Comparison of ENCODE assay signal across 20 cellular contexts in genomic region chr22:40310771-40311120, GRCh38. TPM values are rescaled to one million over a fixed set of nuclear protein-coding genes. Genes with fewer than 3 reads are reported as not detected.
DNase-seq lines count a peak whose midpoint lies in the region; ATAC-seq and TF ChIP-seq lines count a peak whose summit lies in the region.
"Had no signal": no experiment of that assay in that cellular context is flagged by ENCODE, and none has a peak within 500 bp of the region (broad histone marks: within the 10 kb centered on the region; RNA-seq: fewer than 3 reads in every experiment).

No MANE protein-coding gene starts in this region.

- H3K9me2 ChIP-seq in Karpas-422 (replicated peaks; ENCODE audit: insufficient read depth, low read length) = no peaks in the 10 kb centered on the region

- no peak overlapping the region for H2AFZ ChIP-seq in mammary epithelial cell (ENCODE audit: low read depth, low read length)
- H2AFZ ChIP-seq in osteoblast (ENCODE audit: low read length) = no peak overlapping the region
- H2AFZ ChIP-seq in Karpas-422 (ENCODE audit: low read length) = no peak overlapping the region
- H2AFZ ChIP-seq: GM23338 had no signal

- H3K36me3 ChIP-seq in breast epithelium (peaks cover 24% of the 10 kb centered on the region), mammary epithelial cell (ENCODE audit: insufficient read depth, low read length) (peaks cover 33% of the 10 kb centered on the region), esophagus squamous epithelium (peaks cover 13 to 100% (median 26%) of the 10 kb centered on the region in 3 donors), osteoblast (ENCODE audit: insufficient read depth, low read length) (peaks cover 57% of the 10 kb centered on the region), vagina (peaks cover 0 to 46% of the 10 kb centered on the region in 2 donors), Karpas-422 (ENCODE audit: insufficient read depth, low read length) (peaks cover 56% of the 10 kb centered on the region), MG63 (peaks cover 25% of the 10 kb centered on the region)

- H3K4me2 ChIP-seq in mammary epithelial cell (ENCODE audit: insufficient read depth, low read depth, low read length) = no peak overlapping the region
- H3K4me2 ChIP-seq in osteoblast (ENCODE audit: insufficient read depth, low read length) = peak overlapping the region; percentile 78
- no peak overlapping the region for H3K4me2 ChIP-seq in Karpas-422 (ENCODE audit: low read depth, low read length, poor library complexity, severe bottlenecking)
- H3K4me2 ChIP-seq: GM23338 had no signal

- H4K20me1 ChIP-seq in mammary epithelial cell (ENCODE audit: insufficient read depth, low read length) (no peaks in the 10 kb centered on the region), osteoblast (ENCODE audit: insufficient read depth, low read length) (peaks cover 10% of the 10 kb centered on the region), Karpas-422 (ENCODE audit: insufficient read depth, low read depth, low read length) (no peaks in the 10 kb centered on the region)

- DNase-seq in breast epithelium (ENCODE audit: low spot score in 2 of 2) = no peak
- no peak for DNase-seq in mammary epithelial cell
- DNase-seq in esophagus squamous epithelium (lab: John Stamatoyannopoulos, UW) = no peak
- no peak for DNase-seq in osteoblast (ENCODE audit: insufficient read length, low spot score, missing footprints)
- no peak for DNase-seq in vagina (ENCODE audit: extremely low spot score in 2 of 2)
- DNase-seq in Karpas-422 = no peak
- DNase-seq in MG63 = no peak
- DNase-seq: ACHN; activated CD8-positive, alpha-beta memory T cell treated with anti-CD3 and anti-CD28 coated beads for 24 hours; activated naive CD4-positive, alpha-beta T cell; Caco-2; left ventricle myocardium superior; NCI-H1694; NCI-H524; right lobe of liver; stimulated activated CD4-positive, alpha-beta T cell treated with anti-CD3 and anti-CD28 coated beads, Interleukin-4, amount 100 ng/mL, for 24 hours; WERI-Rb-1 had no signal

- no TSS peak for BruUV-seq in mammary epithelial cell (replicated peaks; lab: Mats Ljungman, UMichigan)

- intact Hi-C loops in breast epithelium (cut with DNase I; ENCODE audit: low total_unique reads) (no loop called here), mammary epithelial cell (cut with micrococcal nuclease) (no loop called here), esophagus squamous epithelium (cut with DNase I) (no loop called here), vagina (cut with DNase I) (no loop called here)

- H3K27ac ChIP-seq in breast epithelium (peak overlapping the region; percentile 17 to 70), mammary epithelial cell (ENCODE audit: insufficient read depth, low read depth, low read length) (no peak overlapping the region), esophagus squamous epithelium (peak overlapping the region in 3 of 4 donors; percentile 27 to 77 (median 71)), osteoblast (ENCODE audit: low read depth, low read length) (peak overlapping the region; percentile 83), vagina (peak overlapping the region; percentile 51), Karpas-422 (ENCODE audit: low read length) (no peak overlapping the region)
- H3K27ac ChIP-seq: right lobe of liver, WERI-Rb-1 had no signal

- in situ Hi-C loops in mammary epithelial cell (cut with MboI; ENCODE audit: low sequenced_read_pairs in 2 of 2) = no loop called here

- no peak for ATAC-seq in HG03045 (IDR thresholded peaks at IDR 0.05; ENCODE audit: unreplicated experiment)
- ATAC-seq: GM12878, GM23338, right lobe of liver had no signal

- H3K4me1 ChIP-seq in breast epithelium (no peaks in the 10 kb centered on the region), mammary epithelial cell (ENCODE audit: insufficient read depth, low read length) (no peaks in the 10 kb centered on the region), esophagus squamous epithelium (peaks cover 0 to 21% (median 3%) of the 10 kb centered on the region in 3 donors), osteoblast (ENCODE audit: insufficient read depth, low read length) (peaks cover 22% of the 10 kb centered on the region), vagina (peaks cover 7% of the 10 kb centered on the region), Karpas-422 (ENCODE audit: low read length) (no peaks in the 10 kb centered on the region)
- H3K4me1 ChIP-seq: Caco-2 had no signal

- CTCF ChIA-PET in mammary epithelial cell (lab: Charles Lee; ENCODE audit: low non-redundant PET) = no interaction called here

- dilution Hi-C loops in mammary epithelial cell (cut with HindIII; ENCODE audit: low sequenced_read_pairs) = no loop called here

- H3K9ac ChIP-seq in mammary epithelial cell (ENCODE audit: insufficient read depth, low read length) = no peak overlapping the region
- no peak overlapping the region for H3K9ac ChIP-seq in Karpas-422 (ENCODE audit: low read length)

- H3K27me3 ChIP-seq in breast epithelium = no peaks in the 10 kb centered on the region
- no peaks in the 10 kb centered on the region for H3K27me3 ChIP-seq in mammary epithelial cell (ENCODE audit: insufficient read depth, low read length)
- no peaks in the 10 kb centered on the region for H3K27me3 ChIP-seq in esophagus squamous epithelium
- no peaks in the 10 kb centered on the region for H3K27me3 ChIP-seq in osteoblast (ENCODE audit: insufficient read depth, low read length)
- H3K27me3 ChIP-seq in vagina = no peaks in the 10 kb centered on the region
- H3K27me3 ChIP-seq in Karpas-422 (ENCODE audit: low read length) = no peaks in the 10 kb centered on the region
- H3K27me3 ChIP-seq in MG63 = no peaks in the 10 kb centered on the region
- H3K27me3 ChIP-seq: right lobe of liver had no signal

- H3K9me3 ChIP-seq in breast epithelium (no peaks in the 10 kb centered on the region), mammary epithelial cell (replicated peaks; ENCODE audit: insufficient read depth, low read length) (no peaks in the 10 kb centered on the region), esophagus squamous epithelium (no peaks in the 10 kb centered on the region), osteoblast (ENCODE audit: low read depth, low read length) (no peaks in the 10 kb centered on the region), vagina (no peaks in the 10 kb centered on the region), Karpas-422 (ENCODE audit: low read length) (no peaks in the 10 kb centered on the region), MG63 (no peaks in the 10 kb centered on the region)
- H3K9me3 ChIP-seq: Caco-2, right lobe of liver had no signal

- no peak overlapping the region for H3K4me3 ChIP-seq in breast epithelium
- no peak overlapping the region for H3K4me3 ChIP-seq in mammary epithelial cell (replicated peaks in 1 of 3; ENCODE audit: insufficient read depth in 1 of 3, low read depth in 2 of 3, low read length in 3 of 3)
- H3K4me3 ChIP-seq in esophagus squamous epithelium = peak overlapping the region in 1 of 4 donors; percentile 33
- peak overlapping the region; percentile 47 for H3K4me3 ChIP-seq in osteoblast (ENCODE audit: insufficient read depth, low read length)
- no peak overlapping the region for H3K4me3 ChIP-seq in vagina
- no peak overlapping the region for H3K4me3 ChIP-seq in Karpas-422 (ENCODE audit: low read length)
- no peak overlapping the region for H3K4me3 ChIP-seq in MG63
- H3K4me3 ChIP-seq: GM12878, GM23338, right lobe of liver had no signal

- no peak for TF ChIP-seq POLR2A in breast epithelium (IDR thresholded peaks at IDR 0.05)
- TF ChIP-seq POLR2A in esophagus squamous epithelium (IDR thresholded peaks at IDR 0.05) = no peak
- TF ChIP-seq POLR2A in vagina (IDR thresholded peaks at IDR 0.05) = no peak

- TF ChIP-seq CTCF in breast epithelium (IDR thresholded peaks at IDR 0.05) (no peak), mammary epithelial cell (conservative IDR thresholded peaks at IDR 0.05 in 1 of 2, IDR thresholded peaks at IDR 0.05 in 1 of 2; ENCODE audit: extremely low read depth in 1 of 2, insufficient read depth in 1 of 2, low read depth in 1 of 2, low read length in 2 of 2) (no peak), esophagus squamous epithelium (IDR thresholded peaks at IDR 0.05) (no peak), osteoblast (IDR thresholded peaks at IDR 0.05; ENCODE audit: extremely low read depth, low read depth, low read length) (no peak), vagina (IDR thresholded peaks at IDR 0.05) (no peak)

- 68% methylated on average over 5 of the region's 5 CpGs for WGBS in mammary epithelial cell (ENCODE audit: low coverage, missing lambda C conversion rate)
- 50 to 59% methylated on average over 5 of the region's 5 CpGs for WGBS in esophagus squamous epithelium, 2 donors

- H3K79me2 ChIP-seq in mammary epithelial cell (ENCODE audit: insufficient read depth, low read length) = no peaks in the 10 kb centered on the region
- peaks cover 2% of the 10 kb centered on the region for H3K79me2 ChIP-seq in osteoblast (ENCODE audit: insufficient read depth, low read length)
- H3K79me2 ChIP-seq in Karpas-422 (ENCODE audit: low read length) = peaks cover 7% of the 10 kb centered on the region; the same call in 1 of the 2 replicates

RNA-seq across cellular contexts. Expression of gene ADSL, which starts 35.6 kb away (rescaled TPM):
- total RNA-seq in breast epithelium = 10 to 100 TPM; 66.6 to 92.3 (median 74.7) TPM
- total RNA-seq in mammary epithelial cell = 10 to 100 TPM; 67.5 to 78.0 TPM
- 109 TPM for polyA plus RNA-seq in mammary epithelial cell
- 110 TPM for polyA minus RNA-seq in mammary epithelial cell
- 10 to 100 TPM; 32.0 to 98.1 (median 77.8) TPM for total RNA-seq in esophagus squamous epithelium
- 120 and 155 TPM in 2 replicates for total RNA-seq in osteoblast
- total RNA-seq in vagina = 41.0 TPM
- total RNA-seq in Karpas-422 (2014; rRNA removed; shearing (Covaris generic); ENCODE audit: low replicate concordance) = 165 and 188 TPM in 2 replicates
- total RNA-seq in MG63 (2014; rRNA removed; shearing (Covaris generic); ENCODE audit: low replicate concordance) = 220 and 262 TPM in 2 replicates

RNA-seq across cellular contexts. Expression of gene SGSM3, which starts 59.6 kb away (rescaled TPM):
- total RNA-seq in breast epithelium (10 to 100 TPM; 34.7 to 69.2 (median 55.3) TPM), mammary epithelial cell (10 to 100 TPM; 25.8 to 47.4 TPM), esophagus squamous epithelium (10 to 100 TPM; 36.7 to 51.4 (median 46.8) TPM), osteoblast (31.2 and 35.5 TPM in 2 replicates), vagina (75.6 TPM)
- 47.4 TPM for polyA plus RNA-seq in mammary epithelial cell
- 63.5 TPM for polyA minus RNA-seq in mammary epithelial cell
- total RNA-seq in Karpas-422 (2014; rRNA removed; shearing (Covaris generic); ENCODE audit: low replicate concordance) = 108 and 251 TPM in 2 replicates
- 34.6 and 47.6 TPM in 2 replicates for total RNA-seq in MG63 (2014; rRNA removed; shearing (Covaris generic); ENCODE audit: low replicate concordance)

Comparison
In these comparisons a context has a peak if more than half of its experiments do, and no peak if none do; other contexts are left out.
1. H3K27ac ChIP-seq: peak in breast epithelium (2 of 2), esophagus squamous epithelium (3 of 4), osteoblast (single experiment) and vagina (single experiment); none in mammary epithelial cell (single experiment) and Karpas-422 (single experiment).